ENCODE assay signal across 1 cellular context in the genomic region with DNA sequence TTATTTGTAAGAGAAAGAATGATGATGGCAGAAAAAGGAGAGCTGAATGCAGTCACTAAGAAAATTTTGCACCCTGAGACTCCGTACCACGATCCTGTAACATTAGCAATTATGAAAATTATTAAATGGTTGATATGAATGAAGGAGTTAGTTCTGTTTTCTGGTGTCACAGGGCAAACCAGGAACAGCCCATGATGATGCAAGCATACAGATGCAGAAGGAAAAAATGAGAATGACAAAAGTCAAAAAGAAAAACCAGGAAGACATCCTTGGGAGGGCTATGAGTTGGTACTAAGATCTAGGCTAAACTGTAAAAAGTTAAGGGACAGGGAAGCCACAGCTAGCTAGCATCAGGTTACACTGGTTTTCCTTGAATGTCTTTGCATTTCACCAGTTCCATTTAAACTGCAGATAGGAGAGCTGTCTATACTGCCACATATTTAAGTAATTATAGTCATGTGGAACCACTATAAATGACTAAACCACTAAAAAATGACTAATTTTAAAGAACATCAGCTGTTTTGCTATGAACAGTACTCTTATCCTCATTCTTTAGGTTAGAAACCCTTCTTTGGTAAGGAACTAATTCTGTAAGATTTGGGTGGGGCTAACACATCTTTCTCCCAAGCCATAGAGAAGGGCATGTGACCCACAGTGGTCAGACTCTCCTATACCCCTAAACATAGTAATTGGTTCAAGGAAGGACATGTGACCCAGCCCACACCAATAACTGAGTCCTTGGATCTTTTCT.
TF ChIP-seq lines count a peak whose summit lies in the region.

No MANE protein-coding gene starts in this region.

TF ChIP-seq in HepG2, 621 proteins besides CTCF, POLR2A, EP300 and RAD21:
- TF ChIP-seq, protein P1, sequence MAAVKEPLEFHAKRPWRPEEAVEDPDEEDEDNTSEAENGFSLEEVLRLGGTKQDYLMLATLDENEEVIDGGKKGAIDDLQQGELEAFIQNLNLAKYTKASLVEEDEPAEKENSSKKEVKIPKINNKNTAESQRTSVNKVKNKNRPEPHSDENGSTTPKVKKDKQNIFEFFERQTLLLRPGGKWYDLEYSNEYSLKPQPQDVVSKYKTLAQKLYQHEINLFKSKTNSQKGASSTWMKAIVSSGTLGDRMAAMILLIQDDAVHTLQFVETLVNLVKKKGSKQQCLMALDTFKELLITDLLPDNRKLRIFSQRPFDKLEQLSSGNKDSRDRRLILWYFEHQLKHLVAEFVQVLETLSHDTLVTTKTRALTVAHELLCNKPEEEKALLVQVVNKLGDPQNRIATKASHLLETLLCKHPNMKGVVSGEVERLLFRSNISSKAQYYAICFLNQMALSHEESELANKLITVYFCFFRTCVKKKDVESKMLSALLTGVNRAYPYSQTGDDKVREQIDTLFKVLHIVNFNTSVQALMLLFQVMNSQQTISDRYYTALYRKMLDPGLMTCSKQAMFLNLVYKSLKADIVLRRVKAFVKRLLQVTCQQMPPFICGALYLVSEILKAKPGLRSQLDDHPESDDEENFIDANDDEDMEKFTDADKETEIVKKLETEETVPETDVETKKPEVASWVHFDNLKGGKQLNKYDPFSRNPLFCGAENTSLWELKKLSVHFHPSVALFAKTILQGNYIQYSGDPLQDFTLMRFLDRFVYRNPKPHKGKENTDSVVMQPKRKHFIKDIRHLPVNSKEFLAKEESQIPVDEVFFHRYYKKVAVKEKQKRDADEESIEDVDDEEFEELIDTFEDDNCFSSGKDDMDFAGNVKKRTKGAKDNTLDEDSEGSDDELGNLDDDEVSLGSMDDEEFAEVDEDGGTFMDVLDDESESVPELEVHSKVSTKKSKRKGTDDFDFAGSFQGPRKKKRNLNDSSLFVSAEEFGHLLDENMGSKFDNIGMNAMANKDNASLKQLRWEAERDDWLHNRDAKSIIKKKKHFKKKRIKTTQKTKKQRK (IDR thresholded peaks at IDR 0.05; ENCODE audit: low read length), result no peak
- TF ChIP-seq HOXA3 (CRISPR knock-in tag; IDR thresholded peaks at IDR 0.05), result no peak
- TF ChIP-seq SP2 (CRISPR knock-in tag; IDR thresholded peaks at IDR 0.05), result no peak
- TF ChIP-seq, protein P2, sequence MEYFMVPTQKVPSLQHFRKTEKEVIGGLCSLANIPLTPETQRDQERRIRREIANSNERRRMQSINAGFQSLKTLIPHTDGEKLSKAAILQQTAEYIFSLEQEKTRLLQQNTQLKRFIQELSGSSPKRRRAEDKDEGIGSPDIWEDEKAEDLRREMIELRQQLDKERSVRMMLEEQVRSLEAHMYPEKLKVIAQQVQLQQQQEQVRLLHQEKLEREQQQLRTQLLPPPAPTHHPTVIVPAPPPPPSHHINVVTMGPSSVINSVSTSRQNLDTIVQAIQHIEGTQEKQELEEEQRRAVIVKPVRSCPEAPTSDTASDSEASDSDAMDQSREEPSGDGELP (IDR thresholded peaks at IDR 0.05; ENCODE audit: borderline replicate concordance, low read depth), result no peak
- no peak for TF ChIP-seq ZMYM2 (CRISPR knock-in tag; IDR thresholded peaks at IDR 0.05)
- no peak for TF ChIP-seq MAFK (conservative IDR thresholded peaks at IDR 0.05 in 1 of 2, IDR thresholded peaks at IDR 0.05 in 1 of 2; ENCODE audit: low read length in 2 of 2)
- no peak for TF ChIP-seq HNRNPH1 (optimal IDR thresholded peaks at IDR 0.05; ENCODE audit: low read depth, low read length)
- no peak for TF ChIP-seq ZNF331 (CRISPR knock-in tag; IDR thresholded peaks at IDR 0.05)
- TF ChIP-seq, protein P3, sequence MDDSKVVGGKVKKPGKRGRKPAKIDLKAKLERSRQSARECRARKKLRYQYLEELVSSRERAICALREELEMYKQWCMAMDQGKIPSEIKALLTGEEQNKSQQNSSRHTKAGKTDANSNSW (CRISPR knock-in tag; IDR thresholded peaks at IDR 0.05; ENCODE audit: borderline replicate concordance), result no peak
- TF ChIP-seq, protein P4, sequence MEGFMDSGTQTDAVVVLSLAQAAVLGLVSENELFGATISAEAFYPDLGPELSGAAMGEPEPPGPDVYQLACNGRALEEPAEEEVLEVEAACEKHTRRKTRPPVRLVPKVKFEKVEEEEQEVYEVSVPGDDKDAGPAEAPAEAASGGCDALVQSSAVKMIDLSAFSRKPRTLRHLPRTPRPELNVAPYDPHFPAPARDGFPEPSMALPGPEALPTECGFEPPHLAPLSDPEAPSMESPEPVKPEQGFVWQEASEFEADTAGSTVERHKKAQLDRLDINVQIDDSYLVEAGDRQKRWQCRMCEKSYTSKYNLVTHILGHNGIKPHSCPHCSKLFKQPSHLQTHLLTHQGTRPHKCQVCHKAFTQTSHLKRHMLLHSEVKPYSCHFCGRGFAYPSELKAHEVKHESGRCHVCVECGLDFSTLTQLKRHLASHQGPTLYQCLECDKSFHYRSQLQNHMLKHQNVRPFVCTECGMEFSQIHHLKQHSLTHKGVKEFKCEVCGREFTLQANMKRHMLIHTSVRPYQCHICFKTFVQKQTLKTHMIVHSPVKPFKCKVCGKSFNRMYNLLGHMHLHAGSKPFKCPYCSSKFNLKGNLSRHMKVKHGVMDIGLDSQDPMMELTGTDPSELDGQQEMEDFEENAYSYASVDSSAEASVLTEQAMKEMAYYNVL (CRISPR knock-in tag; IDR thresholded peaks at IDR 0.05; ENCODE audit: borderline replicate concordance), result no peak
- TF ChIP-seq ZNF570 (CRISPR knock-in tag; IDR thresholded peaks at IDR 0.05; ENCODE audit: borderline replicate concordance), result no peak
- TF ChIP-seq U2AF1 (optimal IDR thresholded peaks at IDR 0.05; ENCODE audit: low read depth, low read length), result no peak
- TF ChIP-seq ZNF75D (CRISPR knock-in tag; IDR thresholded peaks at IDR 0.05; ENCODE audit: borderline replicate concordance), result no peak
- no peak for TF ChIP-seq MTA3 (CRISPR knock-in tag; IDR thresholded peaks at IDR 0.05)
- no peak for TF ChIP-seq SOX13 (IDR thresholded peaks at IDR 0.05)
- no peak for TF ChIP-seq SOX13 (CRISPR knock-in tag; conservative IDR thresholded peaks at IDR 0.05 in 1 of 2, IDR thresholded peaks at IDR 0.05 in 1 of 2)
